In genomic region chr12:11839093-11839641, GRCh38 we compare ENCODE assay signal across 8 cellular contexts.
DNase-seq lines count a peak whose midpoint lies in the region; ATAC-seq and TF ChIP-seq lines count a peak whose summit lies in the region.

No MANE protein-coding gene starts in this region.

- intact Hi-C loops in spleen (cut with DNase I; ENCODE audit: low total_unique reads) (no loop called here), vagina (cut with DNase I) (loop anchor here (10.0 kb wide), 1 partner anchor 84 kb away; no protein-coding TSS in a partner anchor)

- H3K27ac ChIP-seq in spleen (peak overlapping the region; percentile 44 to 83 (median 78)), vagina (no peak overlapping the region)

- TF ChIP-seq POLR2A in spleen (IDR thresholded peaks at IDR 0.05), result no peak
- TF ChIP-seq POLR2A in vagina (IDR thresholded peaks at IDR 0.05), result no peak

- H3K4me3 ChIP-seq in spleen, result no peak overlapping the region
- H3K4me3 ChIP-seq in vagina, result no peak overlapping the region

- TF ChIP-seq CTCF in spleen (IDR thresholded peaks at IDR 0.05 in 8 of 11, conservative IDR thresholded peaks at IDR 0.05 in 3 of 11) (no peak), vagina (IDR thresholded peaks at IDR 0.05) (no peak)

- ATAC-seq in GM19328 (IDR thresholded peaks at IDR 0.05; ENCODE audit: unreplicated experiment), result no peak
- ATAC-seq in HG03442 (IDR thresholded peaks at IDR 0.05; ENCODE audit: unreplicated experiment), result no peak
- ATAC-seq in GM18498 (IDR thresholded peaks at IDR 0.05; ENCODE audit: unreplicated experiment), result no peak

- DNase-seq in LHCN-M2 (ENCODE audit: low read depth), result peak; percentile 8
- DNase-seq in SHP77 (lab: John Stamatoyannopoulos, UW), result peak; percentile 56 to 60
- DNase-seq in glomerular endothelial cell (ENCODE audit: extremely low read depth, low read depth, low spot score), result peak; percentile 87
- no peak for DNase-seq in spleen
- DNase-seq in vagina (ENCODE audit: extremely low spot score in 2 of 2), result no peak

- WGBS in spleen, 5 donors, result 48 to 60% (median 53%) methylated on average over 8 of the region's 8 CpGs

- peaks cover 42 to 77% (median 66%) of the 10 kb centered on the region in 6 donors for H3K4me1 ChIP-seq in spleen
- peaks cover 36% of the 10 kb centered on the region for H3K4me1 ChIP-seq in vagina

- H3K9me3 ChIP-seq in spleen (no peaks in the 10 kb centered on the region), vagina (no peaks in the 10 kb centered on the region)

- H3K36me3 ChIP-seq in spleen, result peaks cover 0 to 56% (median 14%) of the 10 kb centered on the region in 6 donors
- no peaks in the 10 kb centered on the region for H3K36me3 ChIP-seq in vagina

- H3K27me3 ChIP-seq in spleen (replicated peaks in 1 of 7) (no peaks in the 10 kb centered on the region), vagina (no peaks in the 10 kb centered on the region)

Comparison
In these comparisons a context has a peak if more than half of its experiments do, and no peak if none do; other contexts are left out.
1. DNase-seq: peak in LHCN-M2 (single experiment), SHP77 (2 of 2) and glomerular endothelial cell (single experiment); none in spleen (single experiment) and vagina (0 of 2).